28 cellular contexts compared by ENCODE assay signal in genomic region chr18:28208712-28209265, GRCh38. TPM values are rescaled to one million over a fixed set of nuclear protein-coding genes. Genes with fewer than 3 reads are reported as not detected.
"Had no signal": no experiment of that assay in that cellular context is flagged by ENCODE, and none has a peak within 500 bp of the region (broad histone marks: within the 10 kb centered on the region; RNA-seq: fewer than 3 reads in every experiment).

No MANE protein-coding gene starts in this region.

- H3K4me1 ChIP-seq: ascending aorta, left lung, pancreas, upper lobe of left lung had no signal

- H3K27me3 Mint-ChIP-seq: activated CD4-positive, alpha-beta T cell treated with anti-CD3 and anti-CD28 coated beads, Interleukin-2, amount 10 ng/mL, durations not matched to agents 7 days and 5 days; activated naive CD8-positive, alpha-beta T cell; naive thymus-derived CD8-positive, alpha-beta T cell had no signal

- H3K4me3 ChIP-seq: adrenal gland, ascending aorta, hepatocyte, left lung, pancreas, upper lobe of left lung had no signal

- H3K27me3 ChIP-seq: adrenal gland, ascending aorta, brain microvascular endothelial cell, hepatocyte, left lung, pancreas, upper lobe of left lung had no signal

- H2AFZ ChIP-seq: hepatocyte had no signal

- H3K4me3 Mint-ChIP-seq: activated CD4-positive, alpha-beta T cell treated with anti-CD3 and anti-CD28 coated beads, Interleukin-2, amount 10 ng/mL, durations not matched to agents 7 days and 5 days; activated naive CD8-positive, alpha-beta T cell; activated T-cell treated with anti-CD3 and anti-CD28 coated beads, Interleukin-2, amount 50 U/mL, for 4 hours; dendritic cell treated with granulocyte-macrophage colony-stimulating factor and Interleukin-4, amounts not matched to agents 40 ng/mL and 50 ng/mL, for 4 days; naive thymus-derived CD8-positive, alpha-beta T cell; T-helper 1 cell treated with Interleukin-12 subunit alpha and Interleukin-12 subunit beta and Interleukin-4 antibody, amounts not matched to agents 30 μg/mL and 1 μg/mL, for 36 hours had no signal

- H3K27ac Mint-ChIP-seq: activated CD4-positive, alpha-beta T cell treated with anti-CD3 and anti-CD28 coated beads, Interleukin-2, amount 10 ng/mL, durations not matched to agents 7 days and 5 days; activated naive CD8-positive, alpha-beta T cell; activated T-helper 2 cell treated with anti-CD3 and anti-CD28 coated beads, Interferon-gamma antibody, Interleukin-2, Interleukin-4, amounts not matched to agents 10 μg/mL and 5 μg/mL and 100 μg/mL, durations not matched to agents 14 hours and 24 hours and 36 hours; dendritic cell treated with granulocyte-macrophage colony-stimulating factor and Interleukin-4, amounts not matched to agents 40 ng/mL and 50 ng/mL, for 4 days; naive thymus-derived CD8-positive, alpha-beta T cell; T-helper 1 cell treated with Interleukin-12 subunit alpha and Interleukin-12 subunit beta and Interleukin-4 antibody, amounts not matched to agents 30 μg/mL and 1 μg/mL, for 36 hours had no signal

- H3K4me2 ChIP-seq: hepatocyte had no signal

- DNase-seq: activated CD4-positive, alpha-beta T cell treated with anti-CD3 and anti-CD28 coated beads, Interleukin-2, amount 10 ng/mL, durations not matched to agents 7 days and 5 days; activated CD8-positive, alpha-beta memory T cell treated with anti-CD3 and anti-CD28 coated beads for 24 hours; activated CD8-positive, alpha-beta memory T cell treated with anti-CD3 and anti-CD28 coated beads, Interleukin-2, amount 50 U/mL, for 4 hours; activated naive CD4-positive, alpha-beta T cell; activated T-cell treated with anti-CD3 and anti-CD28 coated beads, Interleukin-2, amount 50 U/mL, for 4 hours; adrenal gland; brain microvascular endothelial cell; caudate nucleus; effector CD8-positive, alpha-beta T cell; foreskin melanocyte; kidney glomerular epithelial cell; left lung; naive thymus-derived CD8-positive, alpha-beta T cell; pancreas; right cardiac atrium; stimulated activated CD4-positive, alpha-beta T cell treated with anti-CD3 and anti-CD28 coated beads, Interleukin-12 subunit alpha, Interleukin-12 subunit beta, amount 100 ng/mL, for 4 hours; stimulated activated CD4-positive, alpha-beta T cell treated with anti-CD3 and anti-CD28 coated beads, Interleukin-4, amount 100 ng/mL, for 4 hours; stimulated activated naive CD8-positive, alpha-beta T cell treated with anti-CD3 and anti-CD28 coated beads, Interleukin-15, Interleukin-2, amounts not matched to agents 100 U/mL and 50 U/mL, for 24 hours; T1000; upper lobe of left lung had no signal

- H3K9me3 Mint-ChIP-seq: activated T-cell treated with anti-CD3 and anti-CD28 coated beads, Interleukin-2, amount 50 U/mL, for 4 hours; dendritic cell treated with granulocyte-macrophage colony-stimulating factor and Interleukin-4, amounts not matched to agents 40 ng/mL and 50 ng/mL, for 4 days had no signal

- ATAC-seq: activated CD4-positive, CD25-positive, alpha-beta regulatory T cell treated with anti-CD3 and anti-CD28 coated beads, Interleukin-2, amount 50 U/mL, for 24 hours; activated T-cell treated with anti-CD3 and anti-CD28 coated beads, Interleukin-2, amount 50 U/mL, for 4 hours; left lung; naive thymus-derived CD8-positive, alpha-beta T cell; pancreas; right cardiac atrium; stimulated activated naive CD8-positive, alpha-beta T cell treated with anti-CD3 and anti-CD28 coated beads, Interleukin-15, Interleukin-2, amounts not matched to agents 100 U/mL and 50 U/mL, for 24 hours had no signal

- H3K27ac ChIP-seq: adrenal gland, ascending aorta, brain microvascular endothelial cell, hepatocyte, left lung, pancreas, upper lobe of left lung, VCaP had no signal

- H3K36me3 Mint-ChIP-seq: activated naive CD8-positive, alpha-beta T cell; naive thymus-derived CD8-positive, alpha-beta T cell had no signal

- H3K4me1 Mint-ChIP-seq: naive thymus-derived CD8-positive, alpha-beta T cell had no signal

- H3K9me3 ChIP-seq: adrenal gland, ascending aorta, left lung, pancreas, upper lobe of left lung had no signal

- H3K79me2 ChIP-seq: hepatocyte had no signal

- H3K36me3 ChIP-seq: adrenal gland, ascending aorta, brain microvascular endothelial cell, left lung, pancreas, upper lobe of left lung had no signal

RNA-seq across cellular contexts. Expression of gene CDH2, which starts 31.9 kb away (rescaled TPM):
- total RNA-seq: activated CD4-positive, alpha-beta T cell treated with anti-CD3 and anti-CD28 coated beads, Interleukin-2, amount 10 ng/mL, durations not matched to agents 7 days and 5 days; activated T-helper 2 cell treated with anti-CD3 and anti-CD28 coated beads, Interferon-gamma antibody, Interleukin-2, Interleukin-4, amounts not matched to agents 10 μg/mL and 5 μg/mL and 100 μg/mL, durations not matched to agents 14 hours and 24 hours and 36 hours; naive thymus-derived CD8-positive, alpha-beta T cell had no signal
